In the genomic region with DNA sequence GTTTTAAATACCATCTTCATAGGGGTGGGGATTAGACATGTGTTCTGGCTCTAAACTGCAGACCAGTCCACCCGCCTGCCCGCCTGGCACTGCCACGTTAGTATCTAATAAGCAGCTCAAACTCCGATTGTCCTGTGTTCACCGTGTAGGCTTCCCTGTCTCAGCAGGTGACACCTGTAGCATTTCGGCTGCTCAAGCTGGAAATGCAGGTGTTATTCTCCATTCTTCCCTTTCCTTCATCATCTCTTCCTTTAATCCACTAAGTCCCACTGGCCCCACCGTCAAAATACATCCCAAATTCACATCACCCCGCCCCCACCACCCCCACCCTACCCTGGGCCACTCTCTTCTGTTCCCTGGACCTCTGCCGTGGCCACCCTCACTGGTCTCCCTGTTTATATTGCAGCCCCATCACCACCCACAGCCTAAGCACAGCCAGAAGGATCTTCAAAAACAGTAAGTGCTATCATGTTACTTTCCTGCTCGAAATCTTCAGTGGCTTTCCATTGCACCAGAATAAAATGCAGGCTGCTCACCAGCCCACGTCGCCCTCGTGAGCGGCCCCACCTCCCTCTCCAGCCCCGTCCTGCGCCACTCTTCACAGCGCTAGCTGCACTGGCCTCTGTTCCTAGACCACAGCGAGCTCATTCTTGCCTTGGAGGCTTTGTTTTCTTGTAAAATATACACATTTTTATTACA, we compare ENCODE assay signal across 12 cellular contexts.
A peak's percentile ranks its signal among the peaks of the same experiment; 100 is the strongest.
DNase-seq lines count a peak whose midpoint lies in the region; ATAC-seq and TF ChIP-seq lines count a peak whose summit lies in the region.
"Had no signal": no experiment of that assay in that cellular context is flagged by ENCODE, and none has a peak within 500 bp of the region (broad histone marks: within the 10 kb centered on the region; RNA-seq: fewer than 3 reads in every experiment).

No MANE protein-coding gene starts in this region.

- peak; percentile 75 for ATAC-seq in omental fat pad (ENCODE audit: low FRiP score)
- no peak for ATAC-seq in activated T-cell treated with anti-CD3 and anti-CD28 coated beads, Interleukin-2, amount 50 U/mL, for 72 hours (replicated peaks in 1 of 2)
- no peak for ATAC-seq in GM18505 (IDR thresholded peaks at IDR 0.05; ENCODE audit: unreplicated experiment)

- no peak overlapping the region for H3K4me3 ChIP-seq in fibroblast of pulmonary artery (replicated peaks; ENCODE audit: low read depth, low read length)
- H3K4me3 ChIP-seq: transverse colon had no signal

- no peak overlapping the region for H3K27ac Mint-ChIP-seq in activated T-cell treated with anti-CD3 and anti-CD28 coated beads, Interleukin-2, amount 50 U/mL, for 72 hours
- H3K27ac Mint-ChIP-seq: activated naive CD4-positive, alpha-beta T cell treated with anti-CD3 and anti-CD28 coated beads, Interleukin-2, amount 10 ng/mL, durations not matched to agents 7 days and 5 days had no signal

- no peaks in the 10 kb centered on the region for H3K4me1 Mint-ChIP-seq in activated T-cell treated with anti-CD3 and anti-CD28 coated beads, Interleukin-2, amount 50 U/mL, for 72 hours (ENCODE audit: low read depth)
- H3K4me1 Mint-ChIP-seq: activated naive CD4-positive, alpha-beta T cell treated with anti-CD3 and anti-CD28 coated beads, Interleukin-2, amount 10 ng/mL, durations not matched to agents 7 days and 5 days; central memory CD8-positive, alpha-beta T cell had no signal

- DNase-seq in AG09319 (ENCODE audit: extremely low read depth, low read depth) (peak; percentile 19), NCI-H187 treated with DMSO at 0.1 percent for 48 hours (lab: John Stamatoyannopoulos, UW) (peak; percentile 23), fibroblast of pulmonary artery (ENCODE audit: low read depth) (peak; percentile 20), omental fat pad (ENCODE audit: low spot score) (no peak), RKO (ENCODE audit: low spot score) (no peak), head of caudate nucleus (no peak)
- DNase-seq in activated T-cell treated with anti-CD3 and anti-CD28 coated beads, Interleukin-2, amount 50 U/mL, for 72 hours: no peak
- DNase-seq: activated naive CD4-positive, alpha-beta T cell treated with anti-CD3 and anti-CD28 coated beads, Interleukin-2, amount 10 ng/mL, durations not matched to agents 7 days and 5 days; AML-193; transverse colon had no signal

- H3K27me3 Mint-ChIP-seq in activated T-cell treated with anti-CD3 and anti-CD28 coated beads, Interleukin-2, amount 50 U/mL, for 72 hours (ENCODE audit: low read depth): no peaks in the 10 kb centered on the region

- intact Hi-C loops in head of caudate nucleus (cut with DNase I): no loop called here

- no peak for TF ChIP-seq POLR2A in GM18505 (IDR thresholded peaks at IDR 0.05; ENCODE audit: borderline replicate concordance, extremely low read depth, insufficient read depth, insufficient read length)

- no peaks in the 10 kb centered on the region for H3K36me3 Mint-ChIP-seq in activated T-cell treated with anti-CD3 and anti-CD28 coated beads, Interleukin-2, amount 50 U/mL, for 72 hours (ENCODE audit: insufficient read depth in 2 of 2)
- H3K36me3 Mint-ChIP-seq: activated naive CD4-positive, alpha-beta T cell treated with anti-CD3 and anti-CD28 coated beads, Interleukin-2, amount 10 ng/mL, durations not matched to agents 7 days and 5 days had no signal

- H3K9me3 Mint-ChIP-seq in activated T-cell treated with anti-CD3 and anti-CD28 coated beads, Interleukin-2, amount 50 U/mL, for 72 hours: no peaks in the 10 kb centered on the region
- H3K9me3 Mint-ChIP-seq: activated naive CD4-positive, alpha-beta T cell treated with anti-CD3 and anti-CD28 coated beads, Interleukin-2, amount 10 ng/mL, durations not matched to agents 7 days and 5 days; central memory CD8-positive, alpha-beta T cell had no signal

- H3K4me3 Mint-ChIP-seq in activated T-cell treated with anti-CD3 and anti-CD28 coated beads, Interleukin-2, amount 50 U/mL, for 72 hours: no peak overlapping the region
- H3K4me3 Mint-ChIP-seq: activated naive CD4-positive, alpha-beta T cell treated with anti-CD3 and anti-CD28 coated beads, Interleukin-2, amount 10 ng/mL, durations not matched to agents 7 days and 5 days; central memory CD8-positive, alpha-beta T cell had no signal

- TF ChIP-seq CTCF in AG09319 (IDR thresholded peaks at IDR 0.05; ENCODE audit: low read depth, low read length): no peak
- no peak for TF ChIP-seq CTCF in fibroblast of pulmonary artery (IDR thresholded peaks at IDR 0.05; ENCODE audit: low read length, missing control alignments)
- no peak for TF ChIP-seq CTCF in omental fat pad (IDR thresholded peaks at IDR 0.05)

Comparison
In these comparisons a context has a peak if more than half of its experiments do, and no peak if none do; other contexts are left out.
1. DNase-seq: peak in AG09319 (single experiment), NCI-H187 treated with DMSO at 0.1 percent for 48 hours (single experiment) and fibroblast of pulmonary artery (single experiment); none in omental fat pad (single experiment), RKO (single experiment), head of caudate nucleus (0 of 42) and activated T-cell treated with anti-CD3 and anti-CD28 coated beads, Interleukin-2, amount 50 U/mL, for 72 hours (0 of 2).